ENCODE assay signal across 26 cellular contexts in genomic region chr4:40434126-40434692, GRCh38.
DNase-seq lines count a peak whose midpoint lies in the region; ATAC-seq and TF ChIP-seq lines count a peak whose summit lies in the region.
"Had no signal": no experiment of that assay in that cellular context is flagged by ENCODE, and none has a peak within 500 bp of the region (broad histone marks: within the 10 kb centered on the region; RNA-seq: fewer than 3 reads in every experiment).

No MANE protein-coding gene starts in this region.

- no peak overlapping the region for H2AFZ ChIP-seq in H9 (ENCODE audit: low read length)

- no peak overlapping the region for H3K23ac ChIP-seq in H9 (ENCODE audit: insufficient read length, low read depth, low read length)

- no peaks in the 10 kb centered on the region for H3K23me2 ChIP-seq in H9 (ENCODE audit: insufficient read length, low read depth, low read length, poor library complexity, severe bottlenecking)

- no peak overlapping the region for H2BK12ac ChIP-seq in H9 (ENCODE audit: insufficient read length, low read depth, low read length)

- no peaks in the 10 kb centered on the region; the same call in 1 of the 2 replicates for H3K4me1 ChIP-seq in H9 (ENCODE audit: insufficient read depth, low read length)
- H3K4me1 ChIP-seq in prostate gland (replicated peaks) = no peaks in the 10 kb centered on the region
- H3K4me1 ChIP-seq: lower lobe of right lung, sigmoid colon had no signal

- no peak overlapping the region for H4K8ac ChIP-seq in H9 (replicated peaks; ENCODE audit: insufficient read length, low read depth, low read length)

- intact Hi-C loops in prostate gland (cut with DNase I) = no loop called here

- no peaks in the 10 kb centered on the region for H4K20me1 ChIP-seq in H9 (ENCODE audit: control insufficient read depth, insufficient read depth, insufficient read length)

- H3K36me3 ChIP-seq in prostate gland = peaks cover 0 to 5% of the 10 kb centered on the region in 2 donors
- H3K36me3 ChIP-seq: ovary, sigmoid colon had no signal

- H3K79me2 ChIP-seq in H9 (ENCODE audit: insufficient read depth, low read length) = 0 out of 2 replicates have a peak, but pooled peaks cover 2% of the 10 kb centered on the region

- no peak overlapping the region for H2BK20ac ChIP-seq in H9 (ENCODE audit: low read depth, low read length, poor library complexity, severe bottlenecking)

- no peak overlapping the region for H4K5ac ChIP-seq in H9 (ENCODE audit: insufficient read length, low read depth, low read length)

- H3K9ac ChIP-seq in H9 (ENCODE audit: extremely low read depth, insufficient read length, low read length) = no peak overlapping the region

- H3K4me3 Mint-ChIP-seq in T-helper 1 cell treated with Interleukin-12 subunit alpha and Interleukin-12 subunit beta and Interleukin-4 antibody, amounts not matched to agents 30 μg/mL and 1 μg/mL, for 36 hours = no peak overlapping the region
- H3K4me3 Mint-ChIP-seq in H9 (no peak overlapping the region), nephron (peak overlapping the region in 2 of 3 experiments; percentile 53 to 54)
- H3K4me3 Mint-ChIP-seq in activated naive CD8-positive, alpha-beta T cell = no peak overlapping the region
- H3K4me3 Mint-ChIP-seq: stimulated activated naive B cell treated with anti-CD40 and anti-IgM and Interleukin-4, amounts not matched to agents 10 μg/mL and 1 μg/mL and 100 μg/mL, for 72 hours had no signal

- peaks cover 37% of the 10 kb centered on the region for H3K36me3 Mint-ChIP-seq in T-helper 1 cell treated with Interleukin-12 subunit alpha and Interleukin-12 subunit beta and Interleukin-4 antibody, amounts not matched to agents 30 μg/mL and 1 μg/mL, for 36 hours (ENCODE audit: low read depth)
- H3K36me3 Mint-ChIP-seq in H9 (ENCODE audit: insufficient read depth in 1 of 3, low read depth in 3 of 3) (peaks cover 34 to 64% (median 51%) of the 10 kb centered on the region in 3 experiments), nephron (ENCODE audit: low read depth) (peaks cover 50% of the 10 kb centered on the region)
- no peaks in the 10 kb centered on the region for H3K36me3 Mint-ChIP-seq in activated naive CD8-positive, alpha-beta T cell

- H3K4me3 ChIP-seq in prostate gland = no peak overlapping the region
- H3K4me3 ChIP-seq: coronary artery, lower lobe of right lung, ovary, sigmoid colon had no signal

- H3K14ac ChIP-seq in H9 (ENCODE audit: insufficient read depth, low read length) = no peak overlapping the region

- no peak overlapping the region for H3K27ac ChIP-seq in H9 (ENCODE audit: insufficient read length, low read depth, low read length)
- no peak overlapping the region for H3K27ac ChIP-seq in prostate gland
- H3K27ac ChIP-seq: 22Rv1, C4-2B, coronary artery, HL-60, lower lobe of right lung, ovary, sigmoid colon had no signal

- no peaks in the 10 kb centered on the region for H3K79me1 ChIP-seq in H9 (ENCODE audit: insufficient read depth, low read depth, low read length, poor library complexity, severe bottlenecking)

- H4K91ac ChIP-seq in H9 (ENCODE audit: insufficient read length, low read depth, low read length) = no peak overlapping the region

- TF ChIP-seq POLR2A in prostate gland (IDR thresholded peaks at IDR 0.05) = no peak

- H3K27me3 ChIP-seq in H9 (ENCODE audit: insufficient read depth, low read length) = no peaks in the 10 kb centered on the region
- no peaks in the 10 kb centered on the region for H3K27me3 ChIP-seq in prostate gland (replicated peaks; ENCODE audit: insufficient read depth)
- H3K27me3 ChIP-seq: ovary, sigmoid colon had no signal

- peak overlapping the region; percentile 66 for H3K27ac Mint-ChIP-seq in T-helper 1 cell treated with Interleukin-12 subunit alpha and Interleukin-12 subunit beta and Interleukin-4 antibody, amounts not matched to agents 30 μg/mL and 1 μg/mL, for 36 hours
- H3K27ac Mint-ChIP-seq in H9 = peak overlapping the region in 2 of 3 experiments; percentile 2 to 28; a peak in 3 of 7 replicates
- H3K27ac Mint-ChIP-seq in activated naive CD8-positive, alpha-beta T cell = peak overlapping the region; percentile 70
- peak overlapping the region; percentile 89 to 95 (median 92) for H3K27ac Mint-ChIP-seq in nephron
- H3K27ac Mint-ChIP-seq: stimulated activated naive B cell treated with anti-CD40 and anti-IgM and Interleukin-4, amounts not matched to agents 10 μg/mL and 1 μg/mL and 100 μg/mL, for 72 hours had no signal

- ATAC-seq in GM21367 (IDR thresholded peaks at IDR 0.05; ENCODE audit: unreplicated experiment) = no peak
- ATAC-seq: lower lobe of right lung, Panc1 had no signal

- H2BK5ac ChIP-seq in H9 (ENCODE audit: insufficient read length, low read length) = no peak overlapping the region

- H3K9me3 ChIP-seq in H9 (ENCODE audit: control insufficient read depth, low read depth, low read length) (no peaks in the 10 kb centered on the region), prostate gland (no peaks in the 10 kb centered on the region)
- H3K9me3 ChIP-seq: lower lobe of right lung, ovary, sigmoid colon had no signal

- H2BK120ac ChIP-seq in H9 (ENCODE audit: low read depth, low read length, poor library complexity, severe bottlenecking) = no peak overlapping the region

- H3K9me3 Mint-ChIP-seq in T-helper 1 cell treated with Interleukin-12 subunit alpha and Interleukin-12 subunit beta and Interleukin-4 antibody, amounts not matched to agents 30 μg/mL and 1 μg/mL, for 36 hours = peaks cover 23% of the 10 kb centered on the region
- H3K9me3 Mint-ChIP-seq in H9 = no peaks in the 10 kb centered on the region; a peak in 2 of 5 replicates
- no peaks in the 10 kb centered on the region for H3K9me3 Mint-ChIP-seq in activated naive CD8-positive, alpha-beta T cell (ENCODE audit: low read depth)
- H3K9me3 Mint-ChIP-seq in nephron = no peaks in the 10 kb centered on the region
- H3K9me3 Mint-ChIP-seq: activated naive CD4-positive, alpha-beta T cell treated with anti-CD3 and anti-CD28 coated beads, Interleukin-2, amount 50 U/mL, for 72 hours had no signal

- H2BK15ac ChIP-seq in H9 (ENCODE audit: low read depth, low read length) = no peak overlapping the region

- no peak for DNase-seq in T-helper 1 cell
- DNase-seq in H9 = no peak
- no peak for DNase-seq in activated effector memory CD4-positive, alpha-beta T cell treated with anti-CD3 and anti-CD28 coated beads, Interleukin-2, amount 50 U/mL, for 16 hours
- no peak for DNase-seq in prostate gland (ENCODE audit: low spot score)
- DNase-seq: activated CD8-positive, alpha-beta memory T cell treated with anti-CD3 and anti-CD28 coated beads for 24 hours; effector memory CD4-positive, alpha-beta T cell; erythroblast; glutamatergic neuron; lower lobe of right lung; NCI-H1092; NCI-H187 treated with DMSO at 0.1 percent for 48 hours; NCI-H526; ovary; SHP77 treated with DMSO at 0.1 percent for 48 hours; sigmoid colon; stimulated activated naive B cell treated with anti-CD40 and anti-IgM and Interleukin-4, amounts not matched to agents 10 μg/mL and 1 μg/mL and 100 μg/mL, for 72 hours had no signal

- H3K18ac ChIP-seq in H9 (ENCODE audit: insufficient read length, low read depth, low read length) = no peak overlapping the region

- no peak overlapping the region for H3K4me2 ChIP-seq in H9 (ENCODE audit: insufficient read depth, insufficient read length, low read length)

- no peak overlapping the region for H2AK5ac ChIP-seq in H9 (ENCODE audit: insufficient read length, low read length)

- TF ChIP-seq CTCF in H9 (conservative IDR thresholded peaks at IDR 0.05) (no peak), nephron (IDR thresholded peaks at IDR 0.05; ENCODE audit: unreplicated experiment in 3 of 3) (no peak), prostate gland (IDR thresholded peaks at IDR 0.05) (no peak)

- no peak overlapping the region for H3K56ac ChIP-seq in H9 (ENCODE audit: insufficient read length, low read depth, low read length)

- WGBS in H9 (ENCODE audit: extremely low coverage, insufficient read length, low lambda C conversion rate) = no CpG with 5 or more reads among the region's 6 CpGs
- 68% methylated on average over 6 of the region's 6 CpGs for WGBS in prostate gland

- no peak overlapping the region for H3K4ac ChIP-seq in H9 (ENCODE audit: low read depth, low read length)

- no peaks in the 10 kb centered on the region for H3K27me3 Mint-ChIP-seq in T-helper 1 cell treated with Interleukin-12 subunit alpha and Interleukin-12 subunit beta and Interleukin-4 antibody, amounts not matched to agents 30 μg/mL and 1 μg/mL, for 36 hours (ENCODE audit: low read depth)
- 0 out of 2 replicates have a peak, but pooled peaks cover 2% of the 10 kb centered on the region for H3K27me3 Mint-ChIP-seq in H9 (ENCODE audit: low read depth)
- H3K27me3 Mint-ChIP-seq in activated naive CD8-positive, alpha-beta T cell = no peaks in the 10 kb centered on the region
- H3K27me3 Mint-ChIP-seq in nephron (ENCODE audit: low read depth) = no peaks in the 10 kb centered on the region
- H3K27me3 Mint-ChIP-seq: stimulated activated naive B cell treated with anti-CD40 and anti-IgM and Interleukin-4, amounts not matched to agents 10 μg/mL and 1 μg/mL and 100 μg/mL, for 72 hours had no signal

- peaks cover 38% of the 10 kb centered on the region for H3K4me1 Mint-ChIP-seq in T-helper 1 cell treated with Interleukin-12 subunit alpha and Interleukin-12 subunit beta and Interleukin-4 antibody, amounts not matched to agents 30 μg/mL and 1 μg/mL, for 36 hours (ENCODE audit: low read depth)
- H3K4me1 Mint-ChIP-seq in H9 (peaks cover 23 to 26% of the 10 kb centered on the region in 2 experiments), nephron (peaks cover 7% of the 10 kb centered on the region)
- H3K4me1 Mint-ChIP-seq in activated naive CD8-positive, alpha-beta T cell (ENCODE audit: low read depth) = peaks cover 49% of the 10 kb centered on the region

- H3T11ph ChIP-seq in H9 (ENCODE audit: low read length) = no peak overlapping the region

Comparison
In these comparisons a context has a peak if more than half of its experiments do, and no peak if none do; other contexts are left out.
1. H3K27ac Mint-ChIP-seq: peak in every context shown above with its lines; median percentile 92 in nephron; 70 in activated naive CD8-positive, alpha-beta T cell; 66 in T-helper 1 cell treated with Interleukin-12 subunit alpha and Interleukin-12 subunit beta and Interleukin-4 antibody, amounts not matched to agents 30 μg/mL and 1 μg/mL, for 36 hours; 15 in H9.
2. H3K4me3 Mint-ChIP-seq: peak in nephron (2 of 3); none in T-helper 1 cell treated with Interleukin-12 subunit alpha and Interleukin-12 subunit beta and Interleukin-4 antibody, amounts not matched to agents 30 μg/mL and 1 μg/mL, for 36 hours (single experiment), H9 (0 of 2) and activated naive CD8-positive, alpha-beta T cell (single experiment).